In genomic region chr11:16239130-16240105, GRCh38 we compare ENCODE assay signal across 15 cellular contexts.
DNase-seq lines count a peak whose midpoint lies in the region; ATAC-seq and TF ChIP-seq lines count a peak whose summit lies in the region.
"Had no signal": no experiment of that assay in that cellular context is flagged by ENCODE, and none has a peak within 500 bp of the region (broad histone marks: within the 10 kb centered on the region; RNA-seq: fewer than 3 reads in every experiment).

No MANE protein-coding gene starts in this region.

- H3K4me3 ChIP-seq in adipocyte (ENCODE audit: low read length) = no peak overlapping the region
- no peak overlapping the region for H3K4me3 ChIP-seq in hepatocyte
- H3K4me3 ChIP-seq in gastrocnemius medialis = peak overlapping the region in 1 of 4 donors; percentile 38
- H3K4me3 ChIP-seq: vagina had no signal

- TF ChIP-seq POLR2A in gastrocnemius medialis (IDR thresholded peaks at IDR 0.05) = no peak

- peak; percentile 83 for DNase-seq in NCI-H1105 treated with DMSO at 0.1 percent for 48 hours (lab: John Stamatoyannopoulos, UW)
- DNase-seq in adipocyte (ENCODE audit: low read depth) = peak; percentile 4
- DNase-seq in hepatocyte (ENCODE audit: low spot score) = no peak
- DNase-seq in gastrocnemius medialis = no peak
- no peak for DNase-seq in activated naive CD4-positive, alpha-beta T cell treated with Interleukin-2 at 50 U/mL for 16 hours
- DNase-seq: activated CD4-positive, alpha-beta T cell treated with anti-CD3 and anti-CD28 coated beads, Interleukin-2, amount 50 U/mL, for 4 hours; MV-4-11; NCI-H69; stimulated activated CD4-positive, alpha-beta T cell treated with anti-CD3 and anti-CD28 coated beads, Interleukin-4, amount 100 ng/mL, for 4 hours; stimulated activated naive B cell treated with anti-CD40 and anti-IgM and Interleukin-4, amounts not matched to agents 10 μg/mL and 1 μg/mL and 100 μg/mL, for 72 hours; T-helper 9 cell had no signal

- H3K9me2 ChIP-seq in hepatocyte (replicated peaks; ENCODE audit: insufficient read depth) = no peaks in the 10 kb centered on the region

- H4K20me1 ChIP-seq in hepatocyte (ENCODE audit: insufficient read depth, poor library complexity, severe bottlenecking) = no peaks in the 10 kb centered on the region

- no peaks in the 10 kb centered on the region for H3K36me3 ChIP-seq in adipocyte (ENCODE audit: control insufficient read depth, insufficient read depth, low read length, severe bottlenecking)
- no peaks in the 10 kb centered on the region for H3K36me3 ChIP-seq in hepatocyte (replicated peaks; ENCODE audit: insufficient read depth, low read depth)
- H3K36me3 ChIP-seq in gastrocnemius medialis = no peaks in the 10 kb centered on the region
- H3K36me3 ChIP-seq: vagina had no signal

- 67% methylated on average over 7 of the region's 7 CpGs for WGBS in hepatocyte (ENCODE audit: low lambda C conversion rate, missing lambda C conversion rate)

- H3K4me1 ChIP-seq in adipocyte (ENCODE audit: control insufficient read depth, insufficient read depth, low read length) = no peaks in the 10 kb centered on the region
- no peaks in the 10 kb centered on the region for H3K4me1 ChIP-seq in hepatocyte (ENCODE audit: insufficient read depth)
- peaks cover 20 to 26% of the 10 kb centered on the region in 2 donors for H3K4me1 ChIP-seq in gastrocnemius medialis
- H3K4me1 ChIP-seq: vagina had no signal

- TF ChIP-seq CTCF in hepatocyte (IDR thresholded peaks at IDR 0.05; ENCODE audit: poor library complexity) = no peak
- TF ChIP-seq CTCF in gastrocnemius medialis (IDR thresholded peaks at IDR 0.05 in 4 of 5, conservative IDR thresholded peaks at IDR 0.05 in 1 of 5) = no peak

- H3K79me2 ChIP-seq in hepatocyte = peaks cover 4% of the 10 kb centered on the region

- intact Hi-C loops in gastrocnemius medialis (cut with DNase I; ENCODE audit: low total_unique reads) = no loop called here

- peak in 1 of 2 donors; percentile 54 for ATAC-seq in gastrocnemius medialis
- no peak for ATAC-seq in HG03196 (IDR thresholded peaks at IDR 0.05; ENCODE audit: unreplicated experiment)
- ATAC-seq in HG03135 (IDR thresholded peaks at IDR 0.05; ENCODE audit: unreplicated experiment) = no peak
- ATAC-seq: stimulated activated naive B cell treated with anti-CD40 and anti-IgM and Interleukin-4, amounts not matched to agents 10 μg/mL and 1 μg/mL and 100 μg/mL, for 72 hours had no signal

- in situ Hi-C loops in gastrocnemius medialis (cut with MboI; ENCODE audit: low sequenced_read_pairs in 4 of 4) = no loop called here

- H3K4me2 ChIP-seq in hepatocyte = peak overlapping the region; percentile 21

- H3K9me3 ChIP-seq in adipocyte (ENCODE audit: control insufficient read depth, low read length) = no peaks in the 10 kb centered on the region
- H3K9me3 ChIP-seq in hepatocyte (ENCODE audit: low read depth) = no peaks in the 10 kb centered on the region
- no peaks in the 10 kb centered on the region for H3K9me3 ChIP-seq in gastrocnemius medialis
- H3K9me3 ChIP-seq: vagina had no signal

- no peaks in the 10 kb centered on the region for H3K27me3 ChIP-seq in adipocyte (replicated peaks; ENCODE audit: control insufficient read depth, insufficient read depth, low read length)
- no peaks in the 10 kb centered on the region for H3K27me3 ChIP-seq in hepatocyte
- no peaks in the 10 kb centered on the region for H3K27me3 ChIP-seq in gastrocnemius medialis
- H3K27me3 ChIP-seq: vagina had no signal

- H3K27ac ChIP-seq in hepatocyte (peak overlapping the region; percentile 6), gastrocnemius medialis (peak overlapping the region; percentile 55 to 75 (median 60))
- H3K27ac ChIP-seq: RWPE1, vagina had no signal

- H3K9ac ChIP-seq in adipocyte (ENCODE audit: low read length) = no peak overlapping the region

- no peak overlapping the region for H2AFZ ChIP-seq in hepatocyte

Comparison
In these comparisons a context has a peak if more than half of its experiments do, and no peak if none do; other contexts are left out.
1. DNase-seq: peak in NCI-H1105 treated with DMSO at 0.1 percent for 48 hours (single experiment) and adipocyte (single experiment); none in hepatocyte (single experiment), gastrocnemius medialis (0 of 2) and activated naive CD4-positive, alpha-beta T cell treated with Interleukin-2 at 50 U/mL for 16 hours (single experiment).